ENCODE assay signal across 8 cellular contexts in the genomic region with DNA sequence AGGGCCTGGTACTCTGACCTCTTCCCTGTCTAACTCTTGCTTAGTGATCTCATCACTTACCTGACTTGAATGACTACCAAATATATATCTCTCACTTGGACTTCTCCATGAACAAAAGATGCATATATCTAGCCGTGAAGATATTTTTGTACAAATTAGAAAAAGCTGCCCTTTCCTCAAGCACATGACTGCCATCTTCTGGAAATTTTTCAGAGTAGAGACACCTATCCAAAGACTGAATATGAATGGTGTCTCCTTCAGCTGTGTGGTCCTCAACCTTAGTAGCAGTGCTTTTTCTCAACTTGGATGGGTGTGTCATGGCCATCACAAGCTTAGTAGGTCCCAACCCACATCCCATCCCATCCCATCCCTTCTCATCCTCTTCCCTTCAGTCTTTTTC.
A peak's percentile ranks its signal among the peaks of the same experiment; 100 is the strongest.
DNase-seq lines count a peak whose midpoint lies in the region; ATAC-seq and TF ChIP-seq lines count a peak whose summit lies in the region.

No MANE protein-coding gene starts in this region.

- TF ChIP-seq CTCF in BE2C (IDR thresholded peaks at IDR 0.05; ENCODE audit: low read depth, low read length) (peak; percentile 27), HFF-Myc (IDR thresholded peaks at IDR 0.05; ENCODE audit: low read depth, low read length, missing control alignments) (peak; percentile 18), liver (IDR thresholded peaks at IDR 0.05; ENCODE audit: low read depth, low read length, missing input control) (no peak)

- H3K4me3 ChIP-seq in BE2C (ENCODE audit: low read depth, low read length): no peak overlapping the region
- no peak overlapping the region for H3K4me3 ChIP-seq in HFF-Myc (replicated peaks; ENCODE audit: low read depth, low read length)
- no peak overlapping the region for H3K4me3 ChIP-seq in liver (ENCODE audit: low read depth in 1 of 3, low read length in 3 of 3)

- H3K4me1 Mint-ChIP-seq in activated CD4-positive, alpha-beta T cell treated with anti-CD3 and anti-CD28 coated beads, Interleukin-2, amount 10 ng/mL, durations not matched to agents 7 days and 5 days: no peaks in the 10 kb centered on the region

- H3K9ac ChIP-seq in liver (ENCODE audit: low read depth in 1 of 2, low read length in 2 of 2): no peak overlapping the region

- H3K27ac Mint-ChIP-seq in activated CD4-positive, alpha-beta T cell treated with anti-CD3 and anti-CD28 coated beads, Interleukin-2, amount 10 ng/mL, durations not matched to agents 7 days and 5 days: no peak overlapping the region

- H3K9me3 ChIP-seq in BE2C (no peaks in the 10 kb centered on the region), liver (ENCODE audit: control insufficient read depth in 4 of 4, low read length in 3 of 4) (no peaks in the 10 kb centered on the region)

- peak; percentile 43 to 51 for TF ChIP-seq RAD21 in liver (IDR thresholded peaks at IDR 0.05)

- H3K27me3 Mint-ChIP-seq in activated CD4-positive, alpha-beta T cell treated with anti-CD3 and anti-CD28 coated beads, Interleukin-2, amount 10 ng/mL, durations not matched to agents 7 days and 5 days: peaks cover 6% of the 10 kb centered on the region

- no peaks in the 10 kb centered on the region for H3K36me3 Mint-ChIP-seq in activated CD4-positive, alpha-beta T cell treated with anti-CD3 and anti-CD28 coated beads, Interleukin-2, amount 10 ng/mL, durations not matched to agents 7 days and 5 days (ENCODE audit: low read depth)

- H3K27me3 ChIP-seq in BE2C (no peaks in the 10 kb centered on the region), liver (ENCODE audit: control insufficient read depth in 4 of 4, insufficient read depth in 4 of 4, low read length in 3 of 4) (no peaks in the 10 kb centered on the region)

- H3K9me3 Mint-ChIP-seq in activated CD4-positive, alpha-beta T cell treated with anti-CD3 and anti-CD28 coated beads, Interleukin-2, amount 10 ng/mL, durations not matched to agents 7 days and 5 days: no peaks in the 10 kb centered on the region

- CTCF ChIA-PET in activated CD4-positive, alpha-beta T cell treated with anti-CD3 and anti-CD28 coated beads, Interleukin-2, amount 10 ng/mL, durations not matched to agents 7 days and 5 days (lab: Charles Lee): interaction anchor here (0.9 to 3.5 kb wide), 7 partner anchors 19 to 416 kb away, joined by 3 to 33 read pairs (median 3); no protein-coding TSS in a partner anchor

- DNase-seq in BE2C (no peak), HFF-Myc (ENCODE audit: extremely low read depth, low read depth) (no peak), amniotic epithelial cell (ENCODE audit: low read depth) (peak; percentile 23)
- no peak for DNase-seq in stimulated activated CD4-positive, alpha-beta T cell treated with anti-CD3 and anti-CD28 coated beads, Interleukin-12 subunit alpha, Interleukin-12 subunit beta, amount 100 ng/mL, for 4 hours
- no peak for DNase-seq in activated CD4-positive, alpha-beta T cell treated with anti-CD3 and anti-CD28 coated beads, Interleukin-2, amount 10 ng/mL, durations not matched to agents 7 days and 5 days
- no peak for DNase-seq in activated CD4-positive, CD25-positive, alpha-beta regulatory T cell treated with anti-CD3 and anti-CD28 coated beads, Interleukin-2, amount 50 U/mL, for 72 hours

- H3K4me3 Mint-ChIP-seq in activated CD4-positive, alpha-beta T cell treated with anti-CD3 and anti-CD28 coated beads, Interleukin-2, amount 10 ng/mL, durations not matched to agents 7 days and 5 days: no peak overlapping the region

- ATAC-seq in GM21529 (IDR thresholded peaks at IDR 0.05; ENCODE audit: unreplicated experiment): no peak

- POLR2A ChIA-PET in activated CD4-positive, alpha-beta T cell treated with anti-CD3 and anti-CD28 coated beads, Interleukin-2, amount 10 ng/mL, durations not matched to agents 7 days and 5 days (lab: Charles Lee): no interaction called here

- H3K36me3 ChIP-seq in BE2C (no peaks in the 10 kb centered on the region), liver (ENCODE audit: control insufficient read depth in 4 of 4, insufficient read depth in 3 of 4, low read depth in 1 of 4, low read length in 3 of 4) (no peaks in the 10 kb centered on the region)

- no peak overlapping the region for H3K27ac ChIP-seq in liver (ENCODE audit: low read depth in 1 of 2, low read length in 2 of 2)

- 50% methylated on average over 1 of the region's 1 CpG for WGBS in liver

- H3K4me1 ChIP-seq in BE2C: no peaks in the 10 kb centered on the region
- peaks cover 0 to 6% (median 0%) of the 10 kb centered on the region in 4 donors for H3K4me1 ChIP-seq in liver (ENCODE audit: control insufficient read depth in 4 of 4, insufficient read depth in 4 of 4, low read length in 3 of 4)

TF ChIP-seq in liver, 16 proteins besides CTCF, POLR2A, EP300 and RAD21:
- TF ChIP-seq SP1 (IDR thresholded peaks at IDR 0.05) (no peak), HNF4A (conservative IDR thresholded peaks at IDR 0.05) (no peak), TAF1 (conservative IDR thresholded peaks at IDR 0.05) (no peak), GABPA (IDR thresholded peaks at IDR 0.05 in 1 of 2, conservative IDR thresholded peaks at IDR 0.05 in 1 of 2) (no peak), YY1 (IDR thresholded peaks at IDR 0.05) (no peak), FOXA2 (IDR thresholded peaks at IDR 0.05) (no peak)
- TF ChIP-seq, protein P1, sequence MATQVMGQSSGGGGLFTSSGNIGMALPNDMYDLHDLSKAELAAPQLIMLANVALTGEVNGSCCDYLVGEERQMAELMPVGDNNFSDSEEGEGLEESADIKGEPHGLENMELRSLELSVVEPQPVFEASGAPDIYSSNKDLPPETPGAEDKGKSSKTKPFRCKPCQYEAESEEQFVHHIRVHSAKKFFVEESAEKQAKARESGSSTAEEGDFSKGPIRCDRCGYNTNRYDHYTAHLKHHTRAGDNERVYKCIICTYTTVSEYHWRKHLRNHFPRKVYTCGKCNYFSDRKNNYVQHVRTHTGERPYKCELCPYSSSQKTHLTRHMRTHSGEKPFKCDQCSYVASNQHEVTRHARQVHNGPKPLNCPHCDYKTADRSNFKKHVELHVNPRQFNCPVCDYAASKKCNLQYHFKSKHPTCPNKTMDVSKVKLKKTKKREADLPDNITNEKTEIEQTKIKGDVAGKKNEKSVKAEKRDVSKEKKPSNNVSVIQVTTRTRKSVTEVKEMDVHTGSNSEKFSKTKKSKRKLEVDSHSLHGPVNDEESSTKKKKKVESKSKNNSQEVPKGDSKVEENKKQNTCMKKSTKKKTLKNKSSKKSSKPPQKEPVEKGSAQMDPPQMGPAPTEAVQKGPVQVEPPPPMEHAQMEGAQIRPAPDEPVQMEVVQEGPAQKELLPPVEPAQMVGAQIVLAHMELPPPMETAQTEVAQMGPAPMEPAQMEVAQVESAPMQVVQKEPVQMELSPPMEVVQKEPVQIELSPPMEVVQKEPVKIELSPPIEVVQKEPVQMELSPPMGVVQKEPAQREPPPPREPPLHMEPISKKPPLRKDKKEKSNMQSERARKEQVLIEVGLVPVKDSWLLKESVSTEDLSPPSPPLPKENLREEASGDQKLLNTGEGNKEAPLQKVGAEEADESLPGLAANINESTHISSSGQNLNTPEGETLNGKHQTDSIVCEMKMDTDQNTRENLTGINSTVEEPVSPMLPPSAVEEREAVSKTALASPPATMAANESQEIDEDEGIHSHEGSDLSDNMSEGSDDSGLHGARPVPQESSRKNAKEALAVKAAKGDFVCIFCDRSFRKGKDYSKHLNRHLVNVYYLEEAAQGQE (IDR thresholded peaks at IDR 0.05): no peak
